16 cellular contexts compared by ENCODE assay signal in genomic region chr9:20551236-20551635, GRCh38.
DNase-seq lines count a peak whose midpoint lies in the region; ATAC-seq, FAIRE-seq and TF ChIP-seq lines count a peak whose summit lies in the region.
"Had no signal": no experiment of that assay in that cellular context is flagged by ENCODE, and none has a peak within 500 bp of the region (broad histone marks: within the 10 kb centered on the region; RNA-seq: fewer than 3 reads in every experiment).

No MANE protein-coding gene starts in this region.

- no TSS peak for BruUV-seq in mammary epithelial cell (replicated peaks; lab: Mats Ljungman, UMichigan)

- dilution Hi-C loops in mammary epithelial cell (cut with HindIII; ENCODE audit: low sequenced_read_pairs): no loop called here

- TF ChIP-seq CTCF in mammary epithelial cell (conservative IDR thresholded peaks at IDR 0.05 in 1 of 2, IDR thresholded peaks at IDR 0.05 in 1 of 2; ENCODE audit: extremely low read depth in 1 of 2, insufficient read depth in 1 of 2, low read depth in 1 of 2, low read length in 2 of 2): no peak
- no peak for TF ChIP-seq CTCF in breast epithelium (IDR thresholded peaks at IDR 0.05)
- no peak for TF ChIP-seq CTCF in left lung (IDR thresholded peaks at IDR 0.05)
- TF ChIP-seq CTCF in type B pancreatic cell (conservative IDR thresholded peaks at IDR 0.05): no peak

- in situ Hi-C loops in mammary epithelial cell (cut with MboI; ENCODE audit: low sequenced_read_pairs in 2 of 2): no loop called here

- DNase-seq in mammary epithelial cell (peak; percentile 58), breast epithelium (ENCODE audit: low spot score in 2 of 2) (no peak), left lung (no peak), type B pancreatic cell (ENCODE audit: extremely low spot score, unreplicated experiment) (no peak), urothelium cell line (ENCODE audit: low spot score) (no peak), NCI-H1048 (lab: John Stamatoyannopoulos, UW) (no peak), Right ventricle myocardium superior (no peak)
- DNase-seq: activated gamma-delta T cell treated with Interleukin-2 at 50 U/mL for 16 hours; central memory CD4-positive, alpha-beta T cell; head of caudate nucleus; left ventricle myocardium superior; NCI-H524; tibial artery had no signal

- no peaks in the 10 kb centered on the region for H3K36me3 ChIP-seq in mammary epithelial cell (ENCODE audit: insufficient read depth, low read length)
- H3K36me3 ChIP-seq in breast epithelium: no peaks in the 10 kb centered on the region
- H3K36me3 ChIP-seq in left lung: no peaks in the 10 kb centered on the region
- H3K36me3 ChIP-seq: tibial artery had no signal

- peaks cover 42% of the 10 kb centered on the region for H3K4me1 Mint-ChIP-seq in activated T-helper 17 cell treated with anti-CD3 and anti-CD28 coated beads, Interleukin-2, amount 50 U/mL, for 72 hours
- H3K4me1 Mint-ChIP-seq in type B pancreatic cell (ENCODE audit: unreplicated experiment): peaks cover 41% of the 10 kb centered on the region

- H3K27me3 ChIP-seq in mammary epithelial cell (ENCODE audit: insufficient read depth, low read length): no peaks in the 10 kb centered on the region
- H3K27me3 ChIP-seq in breast epithelium: no peaks in the 10 kb centered on the region
- H3K27me3 ChIP-seq in left lung: no peaks in the 10 kb centered on the region
- H3K27me3 ChIP-seq: tibial artery had no signal

- no peak for FAIRE-seq in urothelium cell line (lab: Jason Lieb, UNC)
- FAIRE-seq: D721Med had no signal

- peak overlapping the region; percentile 10 for H3K27ac Mint-ChIP-seq in activated T-helper 17 cell treated with anti-CD3 and anti-CD28 coated beads, Interleukin-2, amount 50 U/mL, for 72 hours
- H3K27ac Mint-ChIP-seq in type B pancreatic cell: peak overlapping the region; percentile 88
- H3K27ac Mint-ChIP-seq: activated CD8-positive, alpha-beta T cell treated with anti-CD3 and anti-CD28 coated beads for 36 hours had no signal

- H2AFZ ChIP-seq in mammary epithelial cell (ENCODE audit: low read depth, low read length): no peak overlapping the region

- H3K4me1 ChIP-seq in mammary epithelial cell (ENCODE audit: insufficient read depth, low read length) (peaks cover 15% of the 10 kb centered on the region), breast epithelium (no peaks in the 10 kb centered on the region), left lung (peaks cover 0 to 9% of the 10 kb centered on the region in 2 donors)

- no peaks in the 10 kb centered on the region for H3K79me2 ChIP-seq in mammary epithelial cell (ENCODE audit: insufficient read depth, low read length)

- CTCF ChIA-PET in mammary epithelial cell (lab: Charles Lee; ENCODE audit: low non-redundant PET): interaction anchor here (0.8 kb wide), 1 partner anchor 73 kb away, joined by 3 read pairs; no protein-coding TSS in a partner anchor

- intact Hi-C loops in mammary epithelial cell (cut with micrococcal nuclease): loop anchor here (1.0 to 10.0 kb wide), 4 partner anchors 67 to 626 kb away; partner anchors contain the start of gene FOCAD
- intact Hi-C loops in breast epithelium (cut with DNase I; ENCODE audit: low total_unique reads): no loop called here
- intact Hi-C loops in left lung (cut with DNase I): no loop called here
- intact Hi-C loops in Right ventricle myocardium superior (cut with DNase I): no loop called here

- H4K20me1 ChIP-seq in mammary epithelial cell (ENCODE audit: insufficient read depth, low read length): no peaks in the 10 kb centered on the region

- H3K27ac ChIP-seq in mammary epithelial cell (ENCODE audit: insufficient read depth, low read depth, low read length) (no peak overlapping the region), breast epithelium (no peak overlapping the region), left lung (peak overlapping the region in 1 of 2 donors; percentile 54)
- H3K27ac ChIP-seq: tibial artery had no signal

- no peak overlapping the region for H3K9ac ChIP-seq in mammary epithelial cell (ENCODE audit: insufficient read depth, low read length)

- H3K4me2 ChIP-seq in mammary epithelial cell (ENCODE audit: insufficient read depth, low read depth, low read length): peak overlapping the region; percentile 26

- H3K4me3 Mint-ChIP-seq in activated T-helper 17 cell treated with anti-CD3 and anti-CD28 coated beads, Interleukin-2, amount 50 U/mL, for 72 hours: peak overlapping the region; percentile 56
- H3K4me3 Mint-ChIP-seq in type B pancreatic cell: peak overlapping the region; percentile 44
- H3K4me3 Mint-ChIP-seq: activated CD8-positive, alpha-beta T cell treated with anti-CD3 and anti-CD28 coated beads for 36 hours had no signal

- no peaks in the 10 kb centered on the region for H3K27me3 Mint-ChIP-seq in activated T-helper 17 cell treated with anti-CD3 and anti-CD28 coated beads, Interleukin-2, amount 50 U/mL, for 72 hours
- H3K27me3 Mint-ChIP-seq in type B pancreatic cell: no peaks in the 10 kb centered on the region
- H3K27me3 Mint-ChIP-seq: activated CD8-positive, alpha-beta T cell treated with anti-CD3 and anti-CD28 coated beads for 36 hours had no signal

- no peaks in the 10 kb centered on the region for H3K9me3 ChIP-seq in mammary epithelial cell (replicated peaks; ENCODE audit: insufficient read depth, low read length)
- H3K9me3 ChIP-seq in breast epithelium: no peaks in the 10 kb centered on the region
- H3K9me3 ChIP-seq in left lung: no peaks in the 10 kb centered on the region
- H3K9me3 ChIP-seq: tibial artery had no signal

- no peak for TF ChIP-seq POLR2A in breast epithelium (IDR thresholded peaks at IDR 0.05)

- no peaks in the 10 kb centered on the region for H3K9me3 Mint-ChIP-seq in activated T-helper 17 cell treated with anti-CD3 and anti-CD28 coated beads, Interleukin-2, amount 50 U/mL, for 72 hours
- no peaks in the 10 kb centered on the region for H3K9me3 Mint-ChIP-seq in type B pancreatic cell
- H3K9me3 Mint-ChIP-seq: activated CD8-positive, alpha-beta T cell treated with anti-CD3 and anti-CD28 coated beads for 36 hours had no signal

- ATAC-seq in activated T-helper 17 cell treated with anti-CD3 and anti-CD28 coated beads, Interleukin-2, amount 50 U/mL, for 72 hours (replicated peaks): no peak
- ATAC-seq in left lung (peak; percentile 87), Right ventricle myocardium superior (ENCODE audit: poor library complexity) (no peak)
- ATAC-seq: left ventricle myocardium superior had no signal

- H3K4me3 ChIP-seq in mammary epithelial cell (replicated peaks in 1 of 3; ENCODE audit: insufficient read depth in 1 of 3, low read depth in 2 of 3, low read length in 3 of 3) (no peak overlapping the region), breast epithelium (no peak overlapping the region), left lung (no peak overlapping the region)
- H3K4me3 ChIP-seq: tibial artery had no signal

- H3K36me3 Mint-ChIP-seq in activated T-helper 17 cell treated with anti-CD3 and anti-CD28 coated beads, Interleukin-2, amount 50 U/mL, for 72 hours (ENCODE audit: low read depth): no peaks in the 10 kb centered on the region
- no peaks in the 10 kb centered on the region for H3K36me3 Mint-ChIP-seq in type B pancreatic cell
